ENCODE assay signal across 9 cellular contexts in the genomic region with DNA sequence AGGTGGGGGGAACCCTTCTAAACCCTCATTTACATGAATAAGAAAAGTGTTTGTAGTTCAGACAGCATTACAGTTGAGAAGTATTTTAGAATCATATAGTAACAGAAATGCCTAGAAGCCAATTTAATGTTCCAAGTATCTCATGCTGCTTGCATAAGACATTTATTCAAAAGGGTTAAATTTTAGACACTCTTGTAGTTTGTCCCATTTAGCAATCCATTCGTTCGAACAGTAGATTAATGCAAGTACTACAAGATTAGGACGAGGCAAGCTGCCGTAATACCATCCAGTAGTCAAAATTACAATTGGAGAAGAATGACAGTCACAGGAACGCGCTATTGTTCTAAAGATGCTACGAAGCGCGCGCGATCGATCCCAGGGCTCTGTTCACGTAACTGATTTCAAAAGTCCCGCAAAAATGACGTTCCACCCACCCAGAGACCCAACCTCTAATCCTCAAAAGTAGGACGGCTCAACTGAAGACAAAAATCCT. TPM values are rescaled to one million over a fixed set of nuclear protein-coding genes. Genes with fewer than 3 reads are reported as not detected.
A peak's percentile ranks its signal among the peaks of the same experiment; 100 is the strongest.
DNase-seq lines count a peak whose midpoint lies in the region; ATAC-seq and TF ChIP-seq lines count a peak whose summit lies in the region.
"Had no signal": no experiment of that assay in that cellular context is flagged by ENCODE, and none has a peak within 500 bp of the region (broad histone marks: within the 10 kb centered on the region; RNA-seq: fewer than 3 reads in every experiment).

No MANE protein-coding gene starts in this region.

- H3K9me3 ChIP-seq in DND-41 (ENCODE audit: insufficient read depth, low read length, severe bottlenecking) (no peaks in the 10 kb centered on the region), cardiac muscle cell (ENCODE audit: low read depth) (no peaks in the 10 kb centered on the region), sigmoid colon (no peaks in the 10 kb centered on the region)

- DNase-seq in DND-41 = no peak
- no peak for DNase-seq in Jurkat, Clone E6-1 (ENCODE audit: low read depth, low spot score)
- DNase-seq in WTC11 (ENCODE audit: low spot score) = no peak
- DNase-seq in cardiac muscle cell (ENCODE audit: low read depth in 1 of 2, low spot score in 1 of 2) = no peak
- DNase-seq in sigmoid colon = no peak
- DNase-seq in stimulated activated CD8-positive, alpha-beta memory T cell treated with anti-CD3 and anti-CD28 coated beads, Interleukin-4, amount 100 ng/mL, for 48 hours = no peak
- no peak for DNase-seq in A172 (ENCODE audit: low spot score)

- H3K27me3 ChIP-seq in DND-41 (ENCODE audit: insufficient read depth, low read length, poor library complexity) = no peaks in the 10 kb centered on the region
- H3K27me3 ChIP-seq in cardiac muscle cell = no peaks in the 10 kb centered on the region
- no peaks in the 10 kb centered on the region for H3K27me3 ChIP-seq in sigmoid colon

- CTCF ChIA-PET in WTC11 (lab: Charles Lee) = interaction anchor here (0.6 kb wide), 1 partner anchor 484 kb away, joined by 6 read pairs; no protein-coding TSS in a partner anchor

- H3K4me3 ChIP-seq in DND-41 (ENCODE audit: low read depth in 1 of 2, low read length in 2 of 2) (peak overlapping the region; percentile 44 to 98), cardiac muscle cell (peak overlapping the region; percentile 54), sigmoid colon (peak overlapping the region; percentile 71 to 84 (median 76))
- peak overlapping the region; percentile 97 for H3K4me3 ChIP-seq in Jurkat, Clone E6-1 (ENCODE audit: low read length)

- H3K4me1 Mint-ChIP-seq in WTC11 = peaks cover 12% of the 10 kb centered on the region

- POLR2A ChIA-PET in WTC11 (lab: Charles Lee) = no interaction called here

- H3K27ac ChIP-seq in DND-41 (ENCODE audit: low read length) = peak overlapping the region; percentile 84
- H3K27ac ChIP-seq in cardiac muscle cell = peak overlapping the region; percentile 89
- H3K27ac ChIP-seq in sigmoid colon = peak overlapping the region; percentile 93 to 96 (median 94)

- H3K9me3 Mint-ChIP-seq in WTC11 = no peaks in the 10 kb centered on the region

- H3K4me1 ChIP-seq in DND-41 (ENCODE audit: insufficient read depth, low read length) (peaks cover 27% of the 10 kb centered on the region), cardiac muscle cell (ENCODE audit: low read depth) (peaks cover 22% of the 10 kb centered on the region), sigmoid colon (peaks cover 0 to 20% (median 18%) of the 10 kb centered on the region in 4 donors)

- peak overlapping the region; percentile 92 for H3K9ac ChIP-seq in DND-41 (ENCODE audit: low read depth, low read length)

- TF ChIP-seq POLR2A in sigmoid colon (IDR thresholded peaks at IDR 0.05) = no peak

- H2AFZ ChIP-seq in DND-41 (ENCODE audit: low read depth, low read length) = peak overlapping the region; percentile 100

- intact Hi-C loops in sigmoid colon (cut with DNase I) = loop anchor here (5.0 to 10.0 kb wide), 4 partner anchors 140 to 777 kb away; a partner anchor contains a TSS

- H3K27ac Mint-ChIP-seq in WTC11 = peak overlapping the region; percentile 99

- peak overlapping the region; percentile 94 for H3K4me3 Mint-ChIP-seq in WTC11

- peaks cover 16% of the 10 kb centered on the region; the same call in 1 of the 2 replicates for H3K36me3 ChIP-seq in DND-41 (ENCODE audit: insufficient read depth, low read length)
- H3K36me3 ChIP-seq in cardiac muscle cell = peaks cover 12% of the 10 kb centered on the region
- H3K36me3 ChIP-seq in sigmoid colon = peaks cover 0 to 8% (median 0%) of the 10 kb centered on the region in 4 donors

- peaks cover 5% of the 10 kb centered on the region for H3K36me3 Mint-ChIP-seq in WTC11

- H4K20me1 ChIP-seq in DND-41 (ENCODE audit: insufficient read depth, low read length) = no peaks in the 10 kb centered on the region

- WGBS in sigmoid colon, 2 donors = 0% methylated on average over 16 of the region's 16 CpGs

- H3K79me2 ChIP-seq in DND-41 (ENCODE audit: insufficient read depth, low read length) = peaks cover 24% of the 10 kb centered on the region

- ATAC-seq in DND-41 (ENCODE audit: insufficient read depth, low read depth) = peak; percentile 51; the same call in 2 of the 3 replicates
- ATAC-seq in GM21529 (IDR thresholded peaks at IDR 0.05; ENCODE audit: unreplicated experiment) = peak; percentile 50
- peak; percentile 16 for ATAC-seq in WTC11

- H3K27me3 Mint-ChIP-seq in WTC11 (ENCODE audit: low read depth) = no peaks in the 10 kb centered on the region; the same call in 1 of the 2 replicates

- TF ChIP-seq CTCF in DND-41 (IDR thresholded peaks at IDR 0.05; ENCODE audit: borderline replicate concordance, extremely low read depth, low read length, poor library complexity, severe bottlenecking) = no peak
- TF ChIP-seq CTCF in WTC11 (IDR thresholded peaks at IDR 0.05) = no peak
- TF ChIP-seq CTCF in cardiac muscle cell (IDR thresholded peaks at IDR 0.05; ENCODE audit: low read depth, low read length) = no peak
- TF ChIP-seq CTCF in sigmoid colon (IDR thresholded peaks at IDR 0.05) = no peak

- peak overlapping the region; percentile 71 for H3K4me2 ChIP-seq in DND-41 (ENCODE audit: insufficient read depth, low read length)

- TF ChIP-seq EP300 in sigmoid colon (IDR thresholded peaks at IDR 0.05) = no peak

TF ChIP-seq in WTC11, 78 proteins besides CTCF, POLR2A, EP300 and RAD21:
- TF ChIP-seq SMAD3 (CRISPR knock-in tag; IDR thresholded peaks at IDR 0.05; ENCODE audit: borderline replicate concordance) (no peak), JAZF1 (CRISPR knock-in tag; IDR thresholded peaks at IDR 0.05) (no peak), ZNF232 (CRISPR knock-in tag; IDR thresholded peaks at IDR 0.05) (0 out of 2 replicates have a peak, but pooled peaks have one; percentile 16)
- TF ChIP-seq, protein P1, sequence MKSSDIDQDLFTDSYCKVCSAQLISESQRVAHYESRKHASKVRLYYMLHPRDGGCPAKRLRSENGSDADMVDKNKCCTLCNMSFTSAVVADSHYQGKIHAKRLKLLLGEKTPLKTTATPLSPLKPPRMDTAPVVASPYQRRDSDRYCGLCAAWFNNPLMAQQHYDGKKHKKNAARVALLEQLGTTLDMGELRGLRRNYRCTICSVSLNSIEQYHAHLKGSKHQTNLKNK (CRISPR knock-in tag; IDR thresholded peaks at IDR 0.05) = no peak

RNA-seq across cellular contexts. Expression of a gene that starts 1.2 kb away (rescaled TPM):
- 105 TPM for polyA plus RNA-seq in Jurkat, Clone E6-1 (2012; ENCODE audit: insufficient read depth, insufficient read length)
- total RNA-seq in WTC11 (2021) (33.5 to 33.9 TPM (median 33.6 TPM) in 3 replicates), cardiac muscle cell (23.5 and 37.1 TPM in 2 replicates), sigmoid colon (10 to 100 TPM; 17.5 to 21.4 (median 20.8) TPM)
- polyA plus RNA-seq in cardiac muscle cell (35.4 and 44.0 TPM in 2 replicates), sigmoid colon (1 to 10 TPM; 3.0 to 6.2 (median 3.6) TPM)
- 101 and 107 TPM in 2 replicates for total RNA-seq in A172 (2014; rRNA removed; shearing (Covaris generic))

RNA-seq across cellular contexts. Expression of a gene that starts 56.3 kb away (rescaled TPM):
- not detected for polyA plus RNA-seq in Jurkat, Clone E6-1 (2012; ENCODE audit: insufficient read depth, insufficient read length)
- total RNA-seq in WTC11 (2021) (not detected in 3 replicates), cardiac muscle cell (0.04 and 0.27 TPM in 2 replicates), sigmoid colon (under 1 TPM in 1 of 4 donors, not detected in 3; 0.36 TPM)
- polyA plus RNA-seq in cardiac muscle cell (0.15 TPM in 1 of 2 replicates, not detected in the other), sigmoid colon (under 1 TPM in 1 of 3 donors, not detected in 2; 0.06 TPM)
- 6.8 and 8.0 TPM in 2 replicates for total RNA-seq in A172 (2014; rRNA removed; shearing (Covaris generic))
- total RNA-seq: T-helper 1 cell treated with Interleukin-12 subunit alpha and Interleukin-12 subunit beta and Interleukin-4 antibody, amounts not matched to agents 30 ng/mL and 1 ng/mL, for 36 hours had no signal
